Comparison of ENCODE assay signal across 1 cellular context in the genomic region with DNA sequence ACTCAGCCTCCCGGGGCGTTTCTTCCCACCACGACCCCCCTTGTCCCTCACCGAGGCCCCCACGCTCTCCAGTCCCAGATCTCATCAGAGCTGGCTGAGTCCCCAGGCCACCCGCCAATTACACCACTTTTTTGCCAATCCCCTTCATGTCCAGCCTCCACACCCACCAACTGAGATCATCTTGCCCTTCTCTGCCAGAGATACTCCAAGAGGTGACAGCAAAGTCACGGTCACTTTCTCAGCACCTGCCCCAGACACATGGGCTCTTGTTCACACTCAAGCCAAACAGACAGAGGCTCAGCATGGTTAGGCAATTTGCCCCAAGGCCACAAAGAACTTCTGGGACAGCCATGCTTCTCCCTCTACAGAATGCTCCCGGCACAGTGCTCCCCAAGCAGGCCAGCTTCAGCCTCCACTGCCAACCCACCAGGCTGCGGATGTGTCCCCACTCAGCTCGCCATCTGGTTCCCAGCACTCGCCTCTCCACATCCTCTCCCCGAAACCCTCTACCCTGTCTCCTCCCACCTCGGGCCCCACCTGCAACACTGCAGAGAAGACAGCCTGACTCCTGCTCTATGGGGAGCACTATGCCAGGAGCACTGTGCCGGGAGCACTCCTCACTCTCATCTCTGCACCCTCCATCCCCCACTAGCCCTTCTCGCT.
TF ChIP-seq lines count a peak whose summit lies in the region.

No MANE protein-coding gene starts in this region.

TF ChIP-seq in GM23338, 12 proteins besides CTCF, POLR2A, EP300 and RAD21 (continued from another document):
- TF ChIP-seq, protein P1, sequence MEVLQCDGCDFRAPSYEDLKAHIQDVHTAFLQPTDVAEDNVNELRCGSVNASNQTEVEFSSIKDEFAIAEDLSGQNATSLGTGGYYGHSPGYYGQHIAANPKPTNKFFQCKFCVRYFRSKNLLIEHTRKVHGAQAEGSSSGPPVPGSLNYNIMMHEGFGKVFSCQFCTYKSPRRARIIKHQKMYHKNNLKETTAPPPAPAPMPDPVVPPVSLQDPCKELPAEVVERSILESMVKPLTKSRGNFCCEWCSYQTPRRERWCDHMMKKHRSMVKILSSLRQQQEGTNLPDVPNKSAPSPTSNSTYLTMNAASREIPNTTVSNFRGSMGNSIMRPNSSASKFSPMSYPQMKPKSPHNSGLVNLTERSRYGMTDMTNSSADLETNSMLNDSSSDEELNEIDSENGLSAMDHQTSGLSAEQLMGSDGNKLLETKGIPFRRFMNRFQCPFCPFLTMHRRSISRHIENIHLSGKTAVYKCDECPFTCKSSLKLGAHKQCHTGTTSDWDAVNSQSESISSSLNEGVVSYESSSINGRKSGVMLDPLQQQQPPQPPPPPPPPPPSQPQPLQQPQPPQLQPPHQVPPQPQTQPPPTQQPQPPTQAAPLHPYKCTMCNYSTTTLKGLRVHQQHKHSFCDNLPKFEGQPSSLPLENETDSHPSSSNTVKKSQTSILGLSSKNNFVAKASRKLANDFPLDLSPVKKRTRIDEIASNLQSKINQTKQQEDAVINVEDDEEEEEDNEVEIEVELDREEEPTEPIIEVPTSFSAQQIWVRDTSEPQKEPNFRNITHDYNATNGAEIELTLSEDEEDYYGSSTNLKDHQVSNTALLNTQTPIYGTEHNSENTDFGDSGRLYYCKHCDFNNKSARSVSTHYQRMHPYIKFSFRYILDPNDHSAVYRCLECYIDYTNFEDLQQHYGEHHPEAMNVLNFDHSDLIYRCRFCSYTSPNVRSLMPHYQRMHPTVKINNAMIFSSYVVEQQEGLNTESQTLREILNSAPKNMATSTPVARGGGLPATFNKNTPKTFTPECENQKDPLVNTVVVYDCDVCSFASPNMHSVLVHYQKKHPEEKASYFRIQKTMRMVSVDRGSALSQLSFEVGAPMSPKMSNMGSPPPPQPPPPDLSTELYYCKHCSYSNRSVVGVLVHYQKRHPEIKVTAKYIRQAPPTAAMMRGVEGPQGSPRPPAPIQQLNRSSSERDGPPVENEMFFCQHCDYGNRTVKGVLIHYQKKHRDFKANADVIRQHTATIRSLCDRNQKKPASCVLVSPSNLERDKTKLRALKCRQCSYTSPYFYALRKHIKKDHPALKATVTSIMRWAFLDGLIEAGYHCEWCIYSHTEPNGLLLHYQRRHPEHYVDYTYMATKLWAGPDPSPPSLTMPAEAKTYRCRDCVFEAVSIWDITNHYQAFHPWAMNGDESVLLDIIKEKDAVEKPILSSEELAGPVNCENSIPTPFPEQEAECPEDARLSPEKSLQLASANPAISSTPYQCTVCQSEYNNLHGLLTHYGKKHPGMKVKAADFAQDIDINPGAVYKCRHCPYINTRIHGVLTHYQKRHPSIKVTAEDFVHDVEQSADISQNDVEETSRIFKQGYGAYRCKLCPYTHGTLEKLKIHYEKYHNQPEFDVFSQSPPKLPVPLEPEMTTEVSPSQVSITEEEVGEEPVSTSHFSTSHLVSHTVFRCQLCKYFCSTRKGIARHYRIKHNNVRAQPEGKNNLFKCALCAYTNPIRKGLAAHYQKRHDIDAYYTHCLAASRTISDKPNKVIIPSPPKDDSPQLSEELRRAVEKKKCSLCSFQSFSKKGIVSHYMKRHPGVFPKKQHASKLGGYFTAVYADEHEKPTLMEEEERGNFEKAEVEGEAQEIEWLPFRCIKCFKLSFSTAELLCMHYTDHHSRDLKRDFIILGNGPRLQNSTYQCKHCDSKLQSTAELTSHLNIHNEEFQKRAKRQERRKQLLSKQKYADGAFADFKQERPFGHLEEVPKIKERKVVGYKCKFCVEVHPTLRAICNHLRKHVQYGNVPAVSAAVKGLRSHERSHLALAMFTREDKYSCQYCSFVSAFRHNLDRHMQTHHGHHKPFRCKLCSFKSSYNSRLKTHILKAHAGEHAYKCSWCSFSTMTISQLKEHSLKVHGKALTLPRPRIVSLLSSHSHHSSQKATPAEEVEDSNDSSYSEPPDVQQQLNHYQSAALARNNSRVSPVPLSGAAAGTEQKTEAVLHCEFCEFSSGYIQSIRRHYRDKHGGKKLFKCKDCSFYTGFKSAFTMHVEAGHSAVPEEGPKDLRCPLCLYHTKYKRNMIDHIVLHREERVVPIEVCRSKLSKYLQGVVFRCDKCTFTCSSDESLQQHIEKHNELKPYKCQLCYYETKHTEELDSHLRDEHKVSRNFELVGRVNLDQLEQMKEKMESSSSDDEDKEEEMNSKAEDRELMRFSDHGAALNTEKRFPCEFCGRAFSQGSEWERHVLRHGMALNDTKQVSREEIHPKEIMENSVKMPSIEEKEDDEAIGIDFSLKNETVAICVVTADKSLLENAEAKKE (CRISPR knock-in tag; IDR thresholded peaks at IDR 0.05) = no peak
- no peak for TF ChIP-seq EZH2phosphoT487 (IDR thresholded peaks at IDR 0.05; ENCODE audit: unreplicated experiment)
- no peak for TF ChIP-seq ZNF114 (CRISPR knock-in tag; IDR thresholded peaks at IDR 0.05)
- TF ChIP-seq JUNB (IDR thresholded peaks at IDR 0.05; ENCODE audit: unreplicated experiment) = no peak
- TF ChIP-seq CREB1 (CRISPR knock-in tag; IDR thresholded peaks at IDR 0.05; ENCODE audit: low read depth) = no peak
- no peak for TF ChIP-seq POLR2AphosphoS5 (IDR thresholded peaks at IDR 0.05; ENCODE audit: low read depth)
- TF ChIP-seq, protein P2, sequence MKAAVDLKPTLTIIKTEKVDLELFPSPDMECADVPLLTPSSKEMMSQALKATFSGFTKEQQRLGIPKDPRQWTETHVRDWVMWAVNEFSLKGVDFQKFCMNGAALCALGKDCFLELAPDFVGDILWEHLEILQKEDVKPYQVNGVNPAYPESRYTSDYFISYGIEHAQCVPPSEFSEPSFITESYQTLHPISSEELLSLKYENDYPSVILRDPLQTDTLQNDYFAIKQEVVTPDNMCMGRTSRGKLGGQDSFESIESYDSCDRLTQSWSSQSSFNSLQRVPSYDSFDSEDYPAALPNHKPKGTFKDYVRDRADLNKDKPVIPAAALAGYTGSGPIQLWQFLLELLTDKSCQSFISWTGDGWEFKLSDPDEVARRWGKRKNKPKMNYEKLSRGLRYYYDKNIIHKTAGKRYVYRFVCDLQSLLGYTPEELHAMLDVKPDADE (IDR thresholded peaks at IDR 0.05) = no peak
- TF ChIP-seq, protein P3, sequence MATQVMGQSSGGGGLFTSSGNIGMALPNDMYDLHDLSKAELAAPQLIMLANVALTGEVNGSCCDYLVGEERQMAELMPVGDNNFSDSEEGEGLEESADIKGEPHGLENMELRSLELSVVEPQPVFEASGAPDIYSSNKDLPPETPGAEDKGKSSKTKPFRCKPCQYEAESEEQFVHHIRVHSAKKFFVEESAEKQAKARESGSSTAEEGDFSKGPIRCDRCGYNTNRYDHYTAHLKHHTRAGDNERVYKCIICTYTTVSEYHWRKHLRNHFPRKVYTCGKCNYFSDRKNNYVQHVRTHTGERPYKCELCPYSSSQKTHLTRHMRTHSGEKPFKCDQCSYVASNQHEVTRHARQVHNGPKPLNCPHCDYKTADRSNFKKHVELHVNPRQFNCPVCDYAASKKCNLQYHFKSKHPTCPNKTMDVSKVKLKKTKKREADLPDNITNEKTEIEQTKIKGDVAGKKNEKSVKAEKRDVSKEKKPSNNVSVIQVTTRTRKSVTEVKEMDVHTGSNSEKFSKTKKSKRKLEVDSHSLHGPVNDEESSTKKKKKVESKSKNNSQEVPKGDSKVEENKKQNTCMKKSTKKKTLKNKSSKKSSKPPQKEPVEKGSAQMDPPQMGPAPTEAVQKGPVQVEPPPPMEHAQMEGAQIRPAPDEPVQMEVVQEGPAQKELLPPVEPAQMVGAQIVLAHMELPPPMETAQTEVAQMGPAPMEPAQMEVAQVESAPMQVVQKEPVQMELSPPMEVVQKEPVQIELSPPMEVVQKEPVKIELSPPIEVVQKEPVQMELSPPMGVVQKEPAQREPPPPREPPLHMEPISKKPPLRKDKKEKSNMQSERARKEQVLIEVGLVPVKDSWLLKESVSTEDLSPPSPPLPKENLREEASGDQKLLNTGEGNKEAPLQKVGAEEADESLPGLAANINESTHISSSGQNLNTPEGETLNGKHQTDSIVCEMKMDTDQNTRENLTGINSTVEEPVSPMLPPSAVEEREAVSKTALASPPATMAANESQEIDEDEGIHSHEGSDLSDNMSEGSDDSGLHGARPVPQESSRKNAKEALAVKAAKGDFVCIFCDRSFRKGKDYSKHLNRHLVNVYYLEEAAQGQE (IDR thresholded peaks at IDR 0.05; ENCODE audit: unreplicated experiment) = no peak
- no peak for TF ChIP-seq EZH2 (IDR thresholded peaks at IDR 0.05; ENCODE audit: low read depth, unreplicated experiment)
- no peak for TF ChIP-seq NANOG (IDR thresholded peaks at IDR 0.05; ENCODE audit: borderline replicate concordance)
- no peak for TF ChIP-seq STAT1 (IDR thresholded peaks at IDR 0.05; ENCODE audit: unreplicated experiment)
